In the genomic region with DNA sequence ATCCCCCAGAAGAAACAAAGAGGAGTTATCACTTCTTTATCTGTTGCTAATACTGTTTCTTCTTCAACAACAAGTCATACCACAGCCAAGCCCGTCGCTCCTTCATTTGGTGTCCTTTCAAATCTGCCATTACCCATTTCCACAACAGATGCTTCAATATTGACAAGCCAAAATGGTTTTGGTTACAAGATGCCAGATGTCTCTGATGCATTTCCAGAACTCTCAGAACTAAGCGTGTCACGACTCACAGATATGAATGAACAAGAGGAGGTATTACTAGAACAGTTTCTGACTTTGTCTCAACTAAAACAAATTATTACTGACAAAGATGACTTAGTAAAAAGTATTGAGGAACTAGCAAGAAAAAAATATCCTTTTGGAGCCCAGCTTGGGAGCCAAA, we compare ENCODE assay signal across 31 cellular contexts. TPM values are rescaled to one million over a fixed set of nuclear protein-coding genes. Genes with fewer than 3 reads are reported as not detected.
DNase-seq lines count a peak whose midpoint lies in the region; ATAC-seq, FAIRE-seq and TF ChIP-seq lines count a peak whose summit lies in the region.
"Had no signal": no experiment of that assay in that cellular context is flagged by ENCODE, and none has a peak within 500 bp of the region (broad histone marks: within the 10 kb centered on the region; RNA-seq: fewer than 3 reads in every experiment).

No MANE protein-coding gene starts in this region.

- DNase-seq in A549 (ENCODE audit: low read depth in 1 of 2, low spot score in 1 of 2) (no peak), GM12891 (ENCODE audit: insufficient read length, low spot score) (no peak), NCI-H2171 (lab: John Stamatoyannopoulos, UW) (peak; percentile 47), endodermal cell (peak; percentile 22), kidney (no peak), caudate nucleus (lab: John Stamatoyannopoulos, UW) (no peak), HuH-7 (ENCODE audit: low spot score) (no peak)
- no peak for DNase-seq in activated CD8-positive, alpha-beta memory T cell treated with anti-CD3 and anti-CD28 coated beads, Interleukin-2, amount 50 U/mL, for 4 hours
- DNase-seq: 8988T, COR-L47, DMS79 treated with DMSO at 0.1 percent for 48 hours, GF-D8, KBM-7, MV-4-11, NCI-H1105, NCI-H146, NCI-H2081, NCI-H345, NCI-H510A treated with DMSO at 0.1 percent for 48 hours, NCI-H82, Right ventricle myocardium superior, RPMI8226, T-cell had no signal

- no peak overlapping the region for H3K27ac ChIP-seq in A549
- no peak overlapping the region for H3K27ac ChIP-seq in endodermal cell (ENCODE audit: low read depth, low read length)
- no peak overlapping the region for H3K27ac ChIP-seq in kidney (ENCODE audit: low read depth in 2 of 2, low read length in 2 of 2)
- no peak overlapping the region for H3K27ac ChIP-seq in caudate nucleus (ENCODE audit: low read depth, low read length)
- H3K27ac ChIP-seq: BLaER1 treated with 17β-estradiol and CSF1 and Interleukin-3, amounts not matched to agents 10 nM and 100 nM; SJSA1 had no signal

- WGBS in A549 (ENCODE audit: missing lambda C conversion rate): 65% methylated on average over 4 of the region's 4 CpGs
- WGBS in endodermal cell (ENCODE audit: insufficient coverage in 1 of 2, insufficient read length in 1 of 2), 2 experiments: 82 to 93% methylated on average over 2 to 4 of the region's 4 CpGs

- FAIRE-seq in A549 (lab: Jason Lieb, UNC) (peak; percentile 88), GM12891 (lab: Jason Lieb, UNC) (peak; percentile 73), kidney (lab: Jason Lieb, UNC) (no peak)
- FAIRE-seq: H54, HTR-8/SVneo had no signal

- no peak overlapping the region for H3K4me2 ChIP-seq in A549
- H3K4me2 ChIP-seq: BLaER1 treated with 17β-estradiol and CSF1 and Interleukin-3, amounts not matched to agents 10 nM and 100 nM had no signal

- peaks cover 57% of the 10 kb centered on the region for H3K27me3 Mint-ChIP-seq in endodermal cell (ENCODE audit: insufficient read depth)

- peaks cover 17% of the 10 kb centered on the region for H3K4me1 Mint-ChIP-seq in endodermal cell
- H3K4me1 Mint-ChIP-seq: T-cell had no signal

- H3K9me3 Mint-ChIP-seq in endodermal cell: no peaks in the 10 kb centered on the region
- H3K9me3 Mint-ChIP-seq: CD4-positive, alpha-beta T cell; T-cell had no signal

- H3K4me3 ChIP-seq in A549: no peak overlapping the region
- H3K4me3 ChIP-seq in endodermal cell (ENCODE audit: low read length): no peak overlapping the region
- H3K4me3 ChIP-seq in kidney (ENCODE audit: low read length in 2 of 2): no peak overlapping the region
- H3K4me3 ChIP-seq: BLaER1 treated with 17β-estradiol and CSF1 and Interleukin-3, amounts not matched to agents 10 nM and 100 nM; SJSA1 had no signal

- H3K4me1 ChIP-seq in A549 (no peaks in the 10 kb centered on the region), endodermal cell (ENCODE audit: control insufficient read depth, insufficient read depth, low read length) (peaks cover 10% of the 10 kb centered on the region), kidney (ENCODE audit: control insufficient read depth in 1 of 2, insufficient read depth in 1 of 2, low read depth in 1 of 2, low read length in 2 of 2) (no peaks in the 10 kb centered on the region)
- H3K4me1 ChIP-seq: BLaER1 treated with 17β-estradiol and CSF1 and Interleukin-3, amounts not matched to agents 10 nM and 100 nM; SJSA1 had no signal

- no peaks in the 10 kb centered on the region for H3K36me3 ChIP-seq in endodermal cell (ENCODE audit: control insufficient read depth, insufficient read depth, low read length)
- no peaks in the 10 kb centered on the region for H3K36me3 ChIP-seq in kidney (ENCODE audit: control insufficient read depth in 1 of 2, insufficient read depth in 2 of 2, low read length in 2 of 2)
- H3K36me3 ChIP-seq: BLaER1 treated with 17β-estradiol and CSF1 and Interleukin-3, amounts not matched to agents 10 nM and 100 nM; SJSA1 had no signal

- no peak for TF ChIP-seq RAD21 in A549 (conservative IDR thresholded peaks at IDR 0.05 in 1 of 2, IDR thresholded peaks at IDR 0.05 in 1 of 2)

- TF ChIP-seq CTCF in A549 (IDR thresholded peaks at IDR 0.05): no peak
- TF ChIP-seq CTCF in endodermal cell (conservative IDR thresholded peaks at IDR 0.05): no peak
- no peak for TF ChIP-seq CTCF in kidney (IDR thresholded peaks at IDR 0.05; ENCODE audit: borderline replicate concordance, extremely low read depth, insufficient read depth)

- no peak overlapping the region for H3K4me3 Mint-ChIP-seq in endodermal cell
- H3K4me3 Mint-ChIP-seq: CD4-positive, alpha-beta T cell; T-cell had no signal

- POLR2A ChIA-PET in A549 (lab: Yijun Ruan, JAX): no interaction called here

- no peak overlapping the region for H3K27ac Mint-ChIP-seq in endodermal cell
- H3K27ac Mint-ChIP-seq: CD4-positive, alpha-beta T cell; T-cell had no signal

- no peaks in the 10 kb centered on the region for H3K9me3 ChIP-seq in A549
- H3K9me3 ChIP-seq in endodermal cell (ENCODE audit: control insufficient read depth, low read length): no peaks in the 10 kb centered on the region
- no peaks in the 10 kb centered on the region for H3K9me3 ChIP-seq in kidney (ENCODE audit: control insufficient read depth in 1 of 2, low read length in 2 of 2)
- H3K9me3 ChIP-seq: BLaER1 treated with 17β-estradiol and CSF1 and Interleukin-3, amounts not matched to agents 10 nM and 100 nM; SJSA1 had no signal

- H3K36me3 Mint-ChIP-seq in endodermal cell (ENCODE audit: low read depth): no peaks in the 10 kb centered on the region
- H3K36me3 Mint-ChIP-seq: T-cell had no signal

- CTCF ChIA-PET in A549 (lab: Yijun Ruan, JAX): interaction anchor here (0.8 to 1.6 kb wide), 4 partner anchors 11 to 27 kb away, joined by 3 read pairs; no protein-coding TSS in a partner anchor

- no peak overlapping the region for H3K9ac ChIP-seq in endodermal cell (ENCODE audit: extremely low read depth, low read length, poor library complexity, severe bottlenecking)
- H3K9ac ChIP-seq in kidney (ENCODE audit: low read length in 2 of 2): no peak overlapping the region
- H3K9ac ChIP-seq: BLaER1 treated with 17β-estradiol and CSF1 and Interleukin-3, amounts not matched to agents 10 nM and 100 nM had no signal

- TF ChIP-seq EP300 in A549 (IDR thresholded peaks at IDR 0.05): no peak

- no peak for ATAC-seq in A549
- ATAC-seq: T-cell had no signal

- no peak for TF ChIP-seq POLR2A in A549 (IDR thresholded peaks at IDR 0.05; ENCODE audit: low read length)
- TF ChIP-seq POLR2A in GM12891 (IDR thresholded peaks at IDR 0.05; ENCODE audit: low read depth, low read length): no peak

- H3K27me3 ChIP-seq in endodermal cell (ENCODE audit: control insufficient read depth, insufficient read depth, low read length, poor library complexity, severe bottlenecking): peaks cover 11% of the 10 kb centered on the region
- H3K27me3 ChIP-seq: BLaER1 treated with 17β-estradiol and CSF1 and Interleukin-3, amounts not matched to agents 10 nM and 100 nM had no signal

- intact Hi-C loops in kidney (cut with DNase I): no loop called here

TF ChIP-seq in A549, 52 proteins besides CTCF, POLR2A, EP300 and RAD21 (continues in another document):
- TF ChIP-seq EHMT2 (IDR thresholded peaks at IDR 0.05; ENCODE audit: low read depth): no peak
- no peak for TF ChIP-seq BHLHE40 (IDR thresholded peaks at IDR 0.05; ENCODE audit: low read depth, low read length)
- no peak for TF ChIP-seq RCOR1 (IDR thresholded peaks at IDR 0.05; ENCODE audit: low read depth, low read length)
- TF ChIP-seq CEBPB (IDR thresholded peaks at IDR 0.05): no peak
- TF ChIP-seq SREBF2 (IDR thresholded peaks at IDR 0.05): no peak
- TF ChIP-seq NR3C1 (IDR thresholded peaks at IDR 0.05): no peak
- TF ChIP-seq ZC3H11A (IDR thresholded peaks at IDR 0.05): no peak
- TF ChIP-seq CHD4 (IDR thresholded peaks at IDR 0.05; ENCODE audit: borderline replicate concordance): no peak
- TF ChIP-seq MAZ (IDR thresholded peaks at IDR 0.05; ENCODE audit: borderline replicate concordance, low read depth, low read length): no peak
- TF ChIP-seq MAFK (IDR thresholded peaks at IDR 0.05; ENCODE audit: partially characterized antibody): no peak
- TF ChIP-seq RARB (CRISPR knock-in tag; IDR thresholded peaks at IDR 0.05): no peak

TF ChIP-seq in GM12891, 5 proteins besides CTCF, POLR2A, EP300 and RAD21:
- TF ChIP-seq PAX5 (IDR thresholded peaks at IDR 0.05; ENCODE audit: insufficient read depth, low read length, severe bottlenecking): no peak
- no peak for TF ChIP-seq POU2F2 (IDR thresholded peaks at IDR 0.05; ENCODE audit: low read depth, low read length)
- no peak for TF ChIP-seq SPI1 (IDR thresholded peaks at IDR 0.05; ENCODE audit: low read depth, low read length)
- TF ChIP-seq POLR2AphosphoS5 (IDR thresholded peaks at IDR 0.05; ENCODE audit: low read depth, low read length): no peak
- TF ChIP-seq TAF1 (IDR thresholded peaks at IDR 0.05; ENCODE audit: low read depth, low read length): no peak

RNA-seq across cellular contexts. Expression of a gene that starts 16.0 kb away (rescaled TPM):
- polyA plus RNA-seq in A549 (2011; rRNA removed) (0.04 and 0.08 TPM in 2 replicates), A549 (2017; fragmentation: RNase III; extraction: RNeasy Plus Mini Kit Qiagen cat#74134 plus additional on column Dnase treatment) (0.05 TPM in 1 of 3 replicates, not detected in the others), kidney (ENCODE audit: insufficient read depth, low read depth, low replicate concordance) (not detected)
- polyA plus RNA-seq in A549 (2012; cell fraction: cytosol; rRNA removed): 0.16 and 0.39 TPM in 2 replicates
- 0.20 TPM in 1 of 2 replicates, not detected in the other for polyA plus RNA-seq in A549 (2012; cell fraction: nucleus; rRNA removed)
- not detected in 2 replicates for polyA minus RNA-seq in A549 (2011; rRNA and poly(A)+ RNA removed)
- 0.06 TPM for polyA plus RNA-seq in GM12891 (2012; ENCODE audit: low read depth, missing spikeins)
- total RNA-seq in endodermal cell (not detected), kidney (not detected)
- 4.8 TPM for polyA plus RNA-seq in endodermal cell (2013, experiment 1 of 2)
- polyA plus RNA-seq in endodermal cell (2013, experiment 2 of 2): 3.4 TPM
- total RNA-seq: CD4-positive, alpha-beta T cell; LHCN-M2; MCF 10A; SJSA1; T-cell had no signal
- polyA plus RNA-seq: AG04450 had no signal

RNA-seq across cellular contexts. Expression of a gene that starts 48.2 kb away (rescaled TPM):
- 40.8 and 50.3 TPM in 2 replicates for polyA plus RNA-seq in A549 (2011; rRNA removed)
- polyA plus RNA-seq in A549 (2012; cell fraction: cytosol; rRNA removed): 19.1 and 19.2 TPM in 2 replicates
- 6.5 and 8.6 TPM in 2 replicates for polyA plus RNA-seq in A549 (2012; cell fraction: nucleus; rRNA removed)
- polyA plus RNA-seq in A549 (2017; fragmentation: RNase III; extraction: RNeasy Plus Mini Kit Qiagen cat#74134 plus additional on column Dnase treatment): 23.5 to 25.3 TPM (median 24.9 TPM) in 3 replicates
- 11.7 and 14.5 TPM in 2 replicates for polyA minus RNA-seq in A549 (2011; rRNA and poly(A)+ RNA removed)
- 16.6 TPM for polyA plus RNA-seq in GM12891 (2012; ENCODE audit: low read depth, missing spikeins)
- 10 to 100 TPM; 27.7 to 40.3 TPM for total RNA-seq in endodermal cell
- 43.4 TPM for polyA plus RNA-seq in endodermal cell (2013, experiment 1 of 2)
- 44.9 TPM for polyA plus RNA-seq in endodermal cell (2013, experiment 2 of 2)
- total RNA-seq in kidney: 33.0 TPM
- polyA plus RNA-seq in kidney (ENCODE audit: insufficient read depth, low read depth, low replicate concordance): 30.7 TPM

Comparison
In these comparisons a context has a peak if more than half of its experiments do, and no peak if none do; other contexts are left out.
1. DNase-seq: peak in NCI-H2171 (single experiment) and endodermal cell (single experiment); none in A549 (0 of 2), GM12891 (single experiment), kidney (single experiment), activated CD8-positive, alpha-beta memory T cell treated with anti-CD3 and anti-CD28 coated beads, Interleukin-2, amount 50 U/mL, for 4 hours (single experiment), caudate nucleus (0 of 61) and HuH-7 (single experiment).